ENCODE assay signal across 18 cellular contexts in the genomic region with DNA sequence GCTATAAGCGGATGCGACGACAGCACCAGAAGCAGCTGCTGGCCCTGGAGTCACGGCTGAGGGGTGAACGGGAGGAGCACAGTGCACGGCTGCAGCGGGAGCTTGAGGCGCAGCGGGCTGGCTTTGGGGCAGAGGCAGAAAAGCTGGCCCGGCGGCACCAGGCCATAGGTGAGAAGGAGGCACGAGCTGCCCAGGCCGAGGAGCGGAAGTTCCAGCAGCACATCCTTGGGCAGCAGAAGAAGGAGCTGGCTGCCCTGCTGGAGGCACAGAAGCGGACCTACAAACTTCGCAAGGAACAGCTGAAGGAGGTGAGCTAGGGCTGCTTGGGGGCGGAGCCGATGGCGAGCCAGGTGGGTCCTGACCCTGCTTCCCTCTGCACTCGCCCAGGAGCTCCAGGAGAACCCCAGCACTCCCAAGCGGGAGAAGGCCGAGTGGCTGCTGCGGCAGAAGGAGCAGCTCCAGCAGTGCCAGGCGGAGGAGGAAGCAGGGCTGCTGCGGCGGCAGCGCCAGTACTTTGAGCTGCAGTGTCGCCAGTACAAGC. TPM values are rescaled to one million over a fixed set of nuclear protein-coding genes. Genes with fewer than 3 reads are reported as not detected.
A peak's percentile ranks its signal among the peaks of the same experiment; 100 is the strongest.
DNase-seq lines count a peak whose midpoint lies in the region; ATAC-seq and TF ChIP-seq lines count a peak whose summit lies in the region.
"Had no signal": no experiment of that assay in that cellular context is flagged by ENCODE, and none has a peak within 500 bp of the region (broad histone marks: within the 10 kb centered on the region; RNA-seq: fewer than 3 reads in every experiment).

No MANE protein-coding gene starts in this region.

- CTCF ChIA-PET in activated naive CD4-positive, alpha-beta T cell treated with anti-CD3 and anti-CD28 coated beads, Interleukin-2, amount 10 ng/mL, durations not matched to agents 7 days and 5 days (lab: Charles Lee), result interaction anchor here (1.6 kb wide), 1 partner anchor 47 kb away, joined by 4 read pairs; no protein-coding TSS in a partner anchor

- no peak overlapping the region for H3K4me2 ChIP-seq in BLaER1

- H3K36me3 Mint-ChIP-seq in activated naive CD4-positive, alpha-beta T cell treated with anti-CD3 and anti-CD28 coated beads, Interleukin-2, amount 10 ng/mL, durations not matched to agents 7 days and 5 days, result peaks cover 68% of the 10 kb centered on the region

- H3K9me3 ChIP-seq in BLaER1 (no peaks in the 10 kb centered on the region), NT2/D1 (ENCODE audit: insufficient read depth, low read length) (no peaks in the 10 kb centered on the region), lower lobe of right lung (no peaks in the 10 kb centered on the region)
- H3K9me3 ChIP-seq: SJSA1 had no signal

- H3K27me3 Mint-ChIP-seq in activated naive CD4-positive, alpha-beta T cell treated with anti-CD3 and anti-CD28 coated beads, Interleukin-2, amount 10 ng/mL, durations not matched to agents 7 days and 5 days, result no peaks in the 10 kb centered on the region

- no peak overlapping the region for H3K4me3 Mint-ChIP-seq in activated naive CD4-positive, alpha-beta T cell treated with anti-CD3 and anti-CD28 coated beads, Interleukin-2, amount 10 ng/mL, durations not matched to agents 7 days and 5 days

- H3K9ac ChIP-seq in BLaER1 (0 out of 2 replicates have a peak overlapping the region, but pooled peaks have one; percentile 29), NT2/D1 (ENCODE audit: insufficient read length, low read depth) (peak overlapping the region; percentile 3)
- H3K9ac ChIP-seq: GM23248 had no signal

- peaks cover 8% of the 10 kb centered on the region; the same call in 1 of the 2 replicates for H4K20me1 ChIP-seq in BLaER1

- H3K4me3 ChIP-seq in BLaER1, result no peak overlapping the region
- H3K4me3 ChIP-seq in NT2/D1 (ENCODE audit: insufficient read length, low read depth), result no peak overlapping the region
- H3K4me3 ChIP-seq in lower lobe of right lung, result no peak overlapping the region
- H3K4me3 ChIP-seq: GM23248, SJSA1 had no signal

- no peak overlapping the region for H3K27ac Mint-ChIP-seq in activated naive CD4-positive, alpha-beta T cell treated with anti-CD3 and anti-CD28 coated beads, Interleukin-2, amount 10 ng/mL, durations not matched to agents 7 days and 5 days

- intact Hi-C loops in lower lobe of right lung (cut with DNase I), result no loop called here

- no peaks in the 10 kb centered on the region for H3K4me1 Mint-ChIP-seq in activated naive CD4-positive, alpha-beta T cell treated with anti-CD3 and anti-CD28 coated beads, Interleukin-2, amount 10 ng/mL, durations not matched to agents 7 days and 5 days

- DNase-seq in NT2/D1 (ENCODE audit: low read depth, low spot score) (no peak), lower lobe of right lung (peak; percentile 43)
- DNase-seq in activated naive CD4-positive, alpha-beta T cell treated with anti-CD3 and anti-CD28 coated beads, Interleukin-2, amount 10 ng/mL, durations not matched to agents 7 days and 5 days, result no peak
- DNase-seq: GF-D8; GM23248; NCI-H187; NCI-H226; NCI-H524 treated with DMSO at 0.1 percent for 48 hours; NK-92 treated with Interleukin-12 subunit alpha and Interleukin-12 subunit beta, amount 100 ng/mL, for 24 hours; OCI-M1 had no signal

- H3K27ac ChIP-seq in BLaER1 (no peak overlapping the region), lower lobe of right lung (peak overlapping the region; percentile 38)
- H3K27ac ChIP-seq: C4-2B, GM23248, HL-60, SJSA1 had no signal

- no peak for TF ChIP-seq CTCF in lower lobe of right lung (IDR thresholded peaks at IDR 0.05)

- no peaks in the 10 kb centered on the region for H3K9me3 Mint-ChIP-seq in activated naive CD4-positive, alpha-beta T cell treated with anti-CD3 and anti-CD28 coated beads, Interleukin-2, amount 10 ng/mL, durations not matched to agents 7 days and 5 days

- H3K27me3 ChIP-seq in BLaER1, result no peaks in the 10 kb centered on the region
- H3K27me3 ChIP-seq in NT2/D1 (ENCODE audit: insufficient read depth, insufficient read length), result no peaks in the 10 kb centered on the region
- H3K27me3 ChIP-seq in lower lobe of right lung (ENCODE audit: low read depth), result no peaks in the 10 kb centered on the region
- H3K27me3 ChIP-seq: SJSA1 had no signal

- H3K36me3 ChIP-seq in BLaER1 (peaks cover 100% of the 10 kb centered on the region), NT2/D1 (ENCODE audit: insufficient read depth, insufficient read length, low read length) (peaks cover 94% of the 10 kb centered on the region), lower lobe of right lung (peaks cover 97% of the 10 kb centered on the region)

- ATAC-seq in lower lobe of right lung (no peak), HG03139 (IDR thresholded peaks at IDR 0.05; ENCODE audit: unreplicated experiment) (no peak)
- ATAC-seq: HCT116 had no signal

- no peaks in the 10 kb centered on the region for H3K4me1 ChIP-seq in BLaER1
- H3K4me1 ChIP-seq in NT2/D1 (ENCODE audit: insufficient read depth, insufficient read length), result no peaks in the 10 kb centered on the region
- H3K4me1 ChIP-seq in lower lobe of right lung, result peaks cover 36% of the 10 kb centered on the region
- H3K4me1 ChIP-seq: SJSA1 had no signal

RNA-seq across cellular contexts. Expression of a gene that starts 10.1 kb away (rescaled TPM):
- total RNA-seq in lower lobe of right lung, result 22.1 TPM

RNA-seq across cellular contexts. Expression of a gene that starts 10.7 kb away (rescaled TPM):
- 58.4 TPM for total RNA-seq in lower lobe of right lung

RNA-seq across cellular contexts. Expression of a gene that starts 11.7 kb away (rescaled TPM):
- 66.2 TPM for total RNA-seq in lower lobe of right lung

RNA-seq across cellular contexts. Expression of a gene that starts 23.5 kb away (rescaled TPM):
- total RNA-seq in lower lobe of right lung, result 148 TPM

RNA-seq across cellular contexts. Expression of a gene that starts 25.5 kb away (rescaled TPM):
- 6.4 TPM for total RNA-seq in lower lobe of right lung
- total RNA-seq: Daoy, GM23248, RPMI7951, SJSA1 had no signal
